In genomic region chr11:89321401-89321800, GRCh38 we compare ENCODE assay signal across 24 cellular contexts.
"Had no signal": no experiment of that assay in that cellular context is flagged by ENCODE, and none has a peak within 500 bp of the region (broad histone marks: within the 10 kb centered on the region; RNA-seq: fewer than 3 reads in every experiment).

No MANE protein-coding gene starts in this region.

- H3K27me3 ChIP-seq: hepatocyte, neural progenitor cell, pancreas, spleen, testis, tibial nerve, upper lobe of right lung, vagina had no signal

- H3K27ac ChIP-seq: hepatocyte, neural progenitor cell, pancreas, prostate gland, spleen, testis, upper lobe of right lung, vagina had no signal

- DNase-seq: effector memory CD8-positive, alpha-beta T cell; erythroblast; head of caudate nucleus; kidney; left colon; left ventricle myocardium superior; natural killer cell; nucleus accumbens; pancreas; retina; spleen; stimulated activated CD4-positive, alpha-beta T cell treated with anti-CD3 and anti-CD28 coated beads, Interleukin-15, amount 100 ng/mL, for 24 hours; stimulated activated CD4-positive, alpha-beta T cell treated with anti-CD3 and anti-CD28 coated beads, Interleukin-1b, Interleukin-23, amount 100 ng/mL, for 48 hours; stimulated activated CD4-positive, alpha-beta T cell treated with anti-CD3 and anti-CD28 coated beads, Interleukin-4, amount 100 ng/mL, for 24 hours; stimulated activated naive CD8-positive, alpha-beta T cell treated with anti-CD3 and anti-CD28 coated beads, Interleukin-15, amount 100 ng/mL, for 72 hours; testis; upper lobe of right lung had no signal

- ATAC-seq: effector memory CD8-positive, alpha-beta T cell; left colon; left ventricle myocardium superior; natural killer cell; pancreas; sciatic nerve; stimulated activated memory B cell treated with anti-CD40 and anti-IgM and Interleukin-4, amounts not matched to agents 10 μg/mL and 1 μg/mL and 100 μg/mL, for 72 hours; stimulated activated naive CD8-positive, alpha-beta T cell treated with anti-CD3 and anti-CD28 coated beads, Interleukin-15, amount 100 ng/mL, for 72 hours; upper lobe of right lung had no signal

- H3K4me1 ChIP-seq: neural progenitor cell, pancreas, prostate gland, spleen, testis, tibial nerve, upper lobe of right lung, vagina had no signal
